12 cellular contexts compared by ENCODE assay signal in the genomic region with DNA sequence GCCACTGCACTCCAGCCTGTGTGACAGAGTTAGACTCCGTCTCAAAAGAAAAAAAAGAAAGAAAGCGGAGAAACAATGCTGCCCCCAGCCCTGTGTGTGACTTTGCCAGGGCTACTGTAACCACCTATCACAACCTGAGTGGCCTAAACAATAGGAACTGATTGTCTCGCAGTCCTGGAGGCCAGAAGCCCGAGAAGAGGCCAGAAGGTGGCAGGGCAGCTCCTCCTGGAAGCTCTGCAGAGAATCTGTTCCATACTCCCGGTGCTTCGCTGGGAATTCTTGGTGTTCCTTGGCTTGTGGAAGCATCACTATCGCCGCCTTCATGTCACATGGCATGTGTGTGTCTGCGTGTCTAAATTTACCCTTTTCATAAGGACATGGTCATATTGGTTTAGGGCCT. TPM values are rescaled to one million over a fixed set of nuclear protein-coding genes. Genes with fewer than 3 reads are reported as not detected.
DNase-seq lines count a peak whose midpoint lies in the region; ATAC-seq and TF ChIP-seq lines count a peak whose summit lies in the region.
"Had no signal": no experiment of that assay in that cellular context is flagged by ENCODE, and none has a peak within 500 bp of the region (broad histone marks: within the 10 kb centered on the region; RNA-seq: fewer than 3 reads in every experiment).

No MANE protein-coding gene starts in this region.

- no peaks in the 10 kb centered on the region for H3K9me3 Mint-ChIP-seq in activated naive CD4-positive, alpha-beta T cell treated with anti-CD3 and anti-CD28 coated beads, Interleukin-2, amount 50 U/mL, for 24 hours

- intact Hi-C loops in esophagus muscularis mucosa (cut with DNase I) = no loop called here
- intact Hi-C loops in gastrocnemius medialis (cut with DNase I; ENCODE audit: low total_unique reads) = no loop called here

- H3K27me3 Mint-ChIP-seq in activated naive CD4-positive, alpha-beta T cell treated with anti-CD3 and anti-CD28 coated beads, Interleukin-2, amount 50 U/mL, for 24 hours = no peaks in the 10 kb centered on the region

- H3K27me3 ChIP-seq in esophagus muscularis mucosa (no peaks in the 10 kb centered on the region), gastrocnemius medialis (no peaks in the 10 kb centered on the region)

- no peak for DNase-seq in activated naive CD4-positive, alpha-beta T cell treated with anti-CD3 and anti-CD28 coated beads, Interleukin-2, amount 50 U/mL, for 16 hours
- DNase-seq in M059J (ENCODE audit: low read depth) (peak; percentile 43), esophagus muscularis mucosa (ENCODE audit: extremely low spot score) (no peak), gastrocnemius medialis (no peak), AG08396 (ENCODE audit: low spot score) (no peak), NCI-H510A (lab: John Stamatoyannopoulos, UW) (no peak)
- DNase-seq: activated gamma-delta T cell treated with Interleukin-2 at 50 U/mL for 16 hours; SHP77 treated with DMSO at 0.1 percent for 48 hours; stimulated activated CD8-positive, alpha-beta memory T cell treated with anti-CD3 and anti-CD28 coated beads, Interleukin-4, amount 100 ng/mL, for 48 hours had no signal

- in situ Hi-C loops in gastrocnemius medialis (cut with MboI; ENCODE audit: low sequenced_read_pairs in 4 of 4) = loop anchor here in 1 of 4 donors (5.0 kb wide), 1 partner anchor 137 kb away; no protein-coding TSS in a partner anchor

- ATAC-seq in gastrocnemius medialis (no peak), GM21423 (IDR thresholded peaks at IDR 0.05; ENCODE audit: unreplicated experiment) (no peak)

- 88% methylated on average over 9 of the region's 9 CpGs for WGBS in esophagus muscularis mucosa

- H3K36me3 ChIP-seq in esophagus muscularis mucosa (no peaks in the 10 kb centered on the region), gastrocnemius medialis (no peaks in the 10 kb centered on the region)

- H3K4me3 ChIP-seq in esophagus muscularis mucosa = no peak overlapping the region
- H3K4me3 ChIP-seq in gastrocnemius medialis = no peak overlapping the region

- H3K4me3 Mint-ChIP-seq in activated naive CD4-positive, alpha-beta T cell treated with anti-CD3 and anti-CD28 coated beads, Interleukin-2, amount 50 U/mL, for 24 hours = no peak overlapping the region

- H3K9me3 ChIP-seq in esophagus muscularis mucosa = no peaks in the 10 kb centered on the region
- H3K9me3 ChIP-seq in gastrocnemius medialis = no peaks in the 10 kb centered on the region

- H3K4me1 Mint-ChIP-seq in activated naive CD4-positive, alpha-beta T cell treated with anti-CD3 and anti-CD28 coated beads, Interleukin-2, amount 50 U/mL, for 24 hours = peaks cover 31% of the 10 kb centered on the region

- peak overlapping the region; percentile 63 for H3K27ac Mint-ChIP-seq in activated naive CD4-positive, alpha-beta T cell treated with anti-CD3 and anti-CD28 coated beads, Interleukin-2, amount 50 U/mL, for 24 hours

- H3K4me1 ChIP-seq in esophagus muscularis mucosa (peaks cover 22 to 31% (median 24%) of the 10 kb centered on the region in 4 donors), gastrocnemius medialis (peaks cover 10 to 13% of the 10 kb centered on the region in 2 donors)

- no peaks in the 10 kb centered on the region for H3K36me3 Mint-ChIP-seq in activated naive CD4-positive, alpha-beta T cell treated with anti-CD3 and anti-CD28 coated beads, Interleukin-2, amount 50 U/mL, for 24 hours

- no peak overlapping the region for H3K27ac ChIP-seq in esophagus muscularis mucosa (replicated peaks in 1 of 4)
- H3K27ac ChIP-seq in gastrocnemius medialis = no peak overlapping the region

- TF ChIP-seq CTCF in esophagus muscularis mucosa (IDR thresholded peaks at IDR 0.05) (peak; percentile 17 to 41 (median 24)), gastrocnemius medialis (IDR thresholded peaks at IDR 0.05 in 4 of 5, conservative IDR thresholded peaks at IDR 0.05 in 1 of 5) (peak in 3 of 5 experiments; percentile 19 to 33 (median 26))

- TF ChIP-seq EP300 in esophagus muscularis mucosa (IDR thresholded peaks at IDR 0.05) = no peak

- TF ChIP-seq POLR2A in esophagus muscularis mucosa (IDR thresholded peaks at IDR 0.05; ENCODE audit: low read depth) (no peak), gastrocnemius medialis (IDR thresholded peaks at IDR 0.05) (no peak)

RNA-seq across cellular contexts. Expression of a gene that starts 14.4 kb away (rescaled TPM):
- total RNA-seq in M059J (2014; rRNA removed; shearing (Covaris generic)) = 0.30 and 1.8 TPM in 2 replicates
- total RNA-seq in esophagus muscularis mucosa (1 to 10 TPM in 2 of 4 donors, under 1 TPM in 2; 0.83 to 3.7 (median 1.4) TPM), gastrocnemius medialis (1 to 10 TPM in 1 of 4 donors, under 1 TPM in 1, not detected in 2; 0.42 to 1.3 TPM)

RNA-seq across cellular contexts. Expression of a gene that starts 22.4 kb away (rescaled TPM):
- 12.5 and 29.9 TPM in 2 replicates for total RNA-seq in M059J (2014; rRNA removed; shearing (Covaris generic))
- total RNA-seq in esophagus muscularis mucosa (100 to 1,000 TPM; 142 to 213 (median 191) TPM), gastrocnemius medialis (10 to 100 TPM; 37.9 to 74.1 (median 54.0) TPM)

RNA-seq across cellular contexts. Expression of a gene that starts 38.6 kb away (rescaled TPM):
- total RNA-seq in M059J (2014; rRNA removed; shearing (Covaris generic)) = not detected in 2 replicates
- total RNA-seq in esophagus muscularis mucosa (not detected), gastrocnemius medialis (not detected)
- total RNA-seq: glomerular endothelial cell had no signal
